In the genomic region with DNA sequence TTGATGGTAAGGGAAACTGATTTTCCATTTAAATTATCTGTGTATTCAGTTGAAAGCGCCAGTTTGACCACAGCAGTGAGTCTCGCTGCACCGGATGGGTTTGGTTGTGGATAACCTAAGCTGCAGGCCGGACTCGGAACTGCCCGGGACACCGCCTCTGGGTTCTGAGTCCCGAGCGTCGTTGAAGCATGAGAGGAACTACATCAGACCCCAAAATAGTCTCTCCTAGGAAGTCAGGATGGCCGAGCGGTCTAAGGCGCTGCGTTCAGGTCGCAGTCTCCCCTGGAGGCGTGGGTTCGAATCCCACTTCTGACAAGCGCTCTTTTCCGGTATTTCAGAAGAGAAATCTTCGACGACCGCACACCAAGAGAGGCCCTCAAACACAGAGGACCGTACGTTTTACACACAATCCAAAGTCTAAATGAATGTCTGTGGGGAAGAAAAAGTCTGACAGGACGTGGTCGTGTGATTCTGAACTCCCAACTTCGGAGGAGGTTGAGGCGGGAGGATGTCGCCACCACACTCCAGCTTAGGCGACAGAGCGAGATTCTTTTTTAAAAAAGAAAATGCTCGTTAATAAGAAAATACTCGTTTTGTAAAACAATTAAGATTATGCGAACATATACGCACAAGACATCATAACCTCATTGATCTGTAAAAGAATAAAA, we compare ENCODE assay signal across 8 cellular contexts. TPM values are rescaled to one million over a fixed set of nuclear protein-coding genes. Genes with fewer than 3 reads are reported as not detected.
DNase-seq lines count a peak whose midpoint lies in the region; ATAC-seq and TF ChIP-seq lines count a peak whose summit lies in the region.

No MANE protein-coding gene starts in this region.

- H3K27me3 Mint-ChIP-seq in activated CD8-positive, alpha-beta memory T cell treated with anti-CD3 and anti-CD28 coated beads, Interleukin-2, amount 10 ng/mL, durations not matched to agents 7 days and 5 days = no peaks in the 10 kb centered on the region
- peaks cover 15% of the 10 kb centered on the region for H3K27me3 Mint-ChIP-seq in endodermal cell (ENCODE audit: insufficient read depth)

- no peaks in the 10 kb centered on the region for H3K27me3 ChIP-seq in endodermal cell (ENCODE audit: control insufficient read depth, insufficient read depth, low read length, poor library complexity, severe bottlenecking)

- H3K9me3 Mint-ChIP-seq in activated CD8-positive, alpha-beta memory T cell treated with anti-CD3 and anti-CD28 coated beads, Interleukin-2, amount 10 ng/mL, durations not matched to agents 7 days and 5 days (ENCODE audit: low read depth) = no peaks in the 10 kb centered on the region
- H3K9me3 Mint-ChIP-seq in endodermal cell = no peaks in the 10 kb centered on the region

- TF ChIP-seq CTCF in C4-2B (conservative IDR thresholded peaks at IDR 0.05) (no peak), endodermal cell (conservative IDR thresholded peaks at IDR 0.05) (peak; percentile 54)

- H3K36me3 Mint-ChIP-seq in activated CD8-positive, alpha-beta memory T cell treated with anti-CD3 and anti-CD28 coated beads, Interleukin-2, amount 10 ng/mL, durations not matched to agents 7 days and 5 days = no peaks in the 10 kb centered on the region
- no peaks in the 10 kb centered on the region for H3K36me3 Mint-ChIP-seq in endodermal cell (ENCODE audit: low read depth)

- DNase-seq in NOMO-1 (lab: John Stamatoyannopoulos, UW; ENCODE audit: unreplicated experiment in 2 of 2) (peak; percentile 73 to 81), endodermal cell (peak; percentile 96), mesenteric fat pad (ENCODE audit: low spot score) (peak; percentile 93)
- DNase-seq in activated CD8-positive, alpha-beta memory T cell treated with anti-CD3 and anti-CD28 coated beads, Interleukin-2, amount 10 ng/mL, durations not matched to agents 7 days and 5 days = peak; percentile 94
- peak; percentile 62 for DNase-seq in stimulated activated CD8-positive, alpha-beta memory T cell treated with anti-CD3 and anti-CD28 coated beads, Interleukin-15, amount 100 ng/mL, for 24 hours (ENCODE audit: low read depth)

- 0 to 2% methylated on average over 13 to 31 of the region's 35 CpGs for WGBS in endodermal cell (ENCODE audit: insufficient coverage in 1 of 2, insufficient read length in 1 of 2), 2 experiments

- H3K27ac Mint-ChIP-seq in activated CD8-positive, alpha-beta memory T cell treated with anti-CD3 and anti-CD28 coated beads, Interleukin-2, amount 10 ng/mL, durations not matched to agents 7 days and 5 days = no peak overlapping the region
- no peak overlapping the region for H3K27ac Mint-ChIP-seq in endodermal cell

- H3K4me3 ChIP-seq in endodermal cell (ENCODE audit: low read length) = peak overlapping the region; percentile 90

- CTCF ChIA-PET in activated CD8-positive, alpha-beta memory T cell treated with anti-CD3 and anti-CD28 coated beads, Interleukin-2, amount 10 ng/mL, durations not matched to agents 7 days and 5 days (lab: Charles Lee) = interaction anchor here (0.6 to 12.5 kb wide), 19 partner anchors 9 to 519 kb away, joined by 3 to 283 read pairs (median 5); a partner anchor contains a TSS

- H3K9ac ChIP-seq in endodermal cell (ENCODE audit: extremely low read depth, low read length, poor library complexity, severe bottlenecking) = no peak overlapping the region

- H3K9me3 ChIP-seq in endodermal cell (ENCODE audit: control insufficient read depth, low read length) = no peaks in the 10 kb centered on the region

- H3K36me3 ChIP-seq in endodermal cell (ENCODE audit: control insufficient read depth, insufficient read depth, low read length) = no peaks in the 10 kb centered on the region

- H3K4me1 ChIP-seq in endodermal cell (ENCODE audit: control insufficient read depth, insufficient read depth, low read length) = no peaks in the 10 kb centered on the region

- H3K27ac ChIP-seq in C4-2B (peak overlapping the region; percentile 28), endodermal cell (ENCODE audit: low read depth, low read length) (peak overlapping the region; percentile 20)

- H3K4me3 Mint-ChIP-seq in activated CD8-positive, alpha-beta memory T cell treated with anti-CD3 and anti-CD28 coated beads, Interleukin-2, amount 10 ng/mL, durations not matched to agents 7 days and 5 days = no peak overlapping the region
- no peak overlapping the region for H3K4me3 Mint-ChIP-seq in endodermal cell

- peaks cover 24% of the 10 kb centered on the region for H3K4me1 Mint-ChIP-seq in activated CD8-positive, alpha-beta memory T cell treated with anti-CD3 and anti-CD28 coated beads, Interleukin-2, amount 10 ng/mL, durations not matched to agents 7 days and 5 days
- peaks cover 8% of the 10 kb centered on the region for H3K4me1 Mint-ChIP-seq in endodermal cell

- ATAC-seq in GM19452 (IDR thresholded peaks at IDR 0.05; ENCODE audit: unreplicated experiment) = peak; percentile 55
- ATAC-seq in HG03571 (IDR thresholded peaks at IDR 0.05; ENCODE audit: unreplicated experiment) = peak; percentile 44
- peak; percentile 65 for ATAC-seq in activated CD8-positive, alpha-beta memory T cell treated with anti-CD3 and anti-CD28 coated beads, Interleukin-2, amount 10 ng/mL, durations not matched to agents 7 days and 5 days

RNA-seq across cellular contexts. Expression of a gene that starts 15.4 kb away (rescaled TPM):
- not detected for total RNA-seq in activated CD8-positive, alpha-beta memory T cell treated with anti-CD3 and anti-CD28 coated beads, Interleukin-2, amount 10 ng/mL, durations not matched to agents 7 days and 5 days
- total RNA-seq in endodermal cell (1 to 10 TPM; 5.9 to 9.1 TPM), mesenteric fat pad (1.8 TPM)
- polyA plus RNA-seq in endodermal cell (2013, experiment 1 of 2) = 2.1 TPM
- 2.4 TPM for polyA plus RNA-seq in endodermal cell (2013, experiment 2 of 2)

RNA-seq across cellular contexts. Expression of a gene that starts 54.8 kb away (rescaled TPM):
- 10 to 100 TPM; 24.9 to 30.2 TPM for total RNA-seq in activated CD8-positive, alpha-beta memory T cell treated with anti-CD3 and anti-CD28 coated beads, Interleukin-2, amount 10 ng/mL, durations not matched to agents 7 days and 5 days
- total RNA-seq in endodermal cell (10 to 100 TPM; 22.6 to 31.3 TPM), mesenteric fat pad (52.0 TPM)
- polyA plus RNA-seq in endodermal cell (2013, experiment 1 of 2) = 60.5 TPM
- 63.1 TPM for polyA plus RNA-seq in endodermal cell (2013, experiment 2 of 2)

RNA-seq across cellular contexts. Expression of a gene that starts 58.7 kb away (rescaled TPM):
- total RNA-seq in activated CD8-positive, alpha-beta memory T cell treated with anti-CD3 and anti-CD28 coated beads, Interleukin-2, amount 10 ng/mL, durations not matched to agents 7 days and 5 days = 10 to 100 TPM in 1 of 2 experiments, not detected in 1; 10.0 TPM
- total RNA-seq in endodermal cell = not detected
- polyA plus RNA-seq in endodermal cell (2013, experiment 1 of 2) = not detected
- not detected for polyA plus RNA-seq in endodermal cell (2013, experiment 2 of 2)
- not detected for total RNA-seq in mesenteric fat pad

Comparison
In these comparisons a context has a peak if more than half of its experiments do, and no peak if none do; other contexts are left out.
1. Peak in every context shown above with its lines: DNase-seq, ATAC-seq, H3K4me3 ChIP-seq and H3K27ac ChIP-seq.